In genomic region chr11:114170226-114170625, GRCh38 we compare ENCODE assay signal across 17 cellular contexts.
DNase-seq lines count a peak whose midpoint lies in the region; ATAC-seq, FAIRE-seq and TF ChIP-seq lines count a peak whose summit lies in the region.
"Had no signal": no experiment of that assay in that cellular context is flagged by ENCODE, and none has a peak within 500 bp of the region (broad histone marks: within the 10 kb centered on the region; RNA-seq: fewer than 3 reads in every experiment).

No MANE protein-coding gene starts in this region.

- H3K9me3 Mint-ChIP-seq in brain: peaks cover 0 to 3% (median 0%) of the 10 kb centered on the region in 5 experiments
- H3K9me3 Mint-ChIP-seq in stimulated activated naive B cell treated with anti-CD40 and anti-IgM and Interleukin-4, amounts not matched to agents 10 μg/mL and 1 μg/mL and 100 μg/mL, for 72 hours: no peaks in the 10 kb centered on the region
- H3K9me3 Mint-ChIP-seq: stimulated activated naive CD8-positive, alpha-beta T cell treated with anti-CD3 and anti-CD28 coated beads, Interleukin-15, Interleukin-2, amounts not matched to agents 100 ng/mL and 50 ng/mL, for 24 hours had no signal

- peaks cover 97% of the 10 kb centered on the region for H3K4me1 Mint-ChIP-seq in brain
- H3K4me1 Mint-ChIP-seq in stimulated activated naive B cell treated with anti-CD40 and anti-IgM and Interleukin-4, amounts not matched to agents 10 μg/mL and 1 μg/mL and 100 μg/mL, for 72 hours: peaks cover 63 to 89% of the 10 kb centered on the region in 2 donors

- ATAC-seq in esophagus mucosa: no peak
- no peak for ATAC-seq in stimulated activated naive B cell treated with anti-CD40 and anti-IgM and Interleukin-4, amounts not matched to agents 10 μg/mL and 1 μg/mL and 100 μg/mL, for 72 hours (replicated peaks)
- ATAC-seq: left colon had no signal

- FAIRE-seq in H54 (lab: Jason Lieb, UNC): no peak
- FAIRE-seq: small intestine had no signal

- H3K4me3 Mint-ChIP-seq in brain: peak overlapping the region in 1 of 5 experiments; percentile 40
- no peak overlapping the region for H3K4me3 Mint-ChIP-seq in stimulated activated naive B cell treated with anti-CD40 and anti-IgM and Interleukin-4, amounts not matched to agents 10 μg/mL and 1 μg/mL and 100 μg/mL, for 72 hours
- H3K4me3 Mint-ChIP-seq: stimulated activated naive CD8-positive, alpha-beta T cell treated with anti-CD3 and anti-CD28 coated beads, Interleukin-15, Interleukin-2, amounts not matched to agents 100 ng/mL and 50 ng/mL, for 24 hours had no signal

- H3K4me1 ChIP-seq in muscle layer of colon (ENCODE audit: insufficient read depth, low read length) (peaks cover 100% of the 10 kb centered on the region), testis (peaks cover 90% of the 10 kb centered on the region)

- peaks cover 11% of the 10 kb centered on the region for H3K27me3 Mint-ChIP-seq in brain
- H3K27me3 Mint-ChIP-seq in stimulated activated naive B cell treated with anti-CD40 and anti-IgM and Interleukin-4, amounts not matched to agents 10 μg/mL and 1 μg/mL and 100 μg/mL, for 72 hours: no peaks in the 10 kb centered on the region
- H3K27me3 Mint-ChIP-seq: stimulated activated naive CD8-positive, alpha-beta T cell treated with anti-CD3 and anti-CD28 coated beads, Interleukin-15, Interleukin-2, amounts not matched to agents 100 ng/mL and 50 ng/mL, for 24 hours had no signal

- TF ChIP-seq CTCF in HL-60 (IDR thresholded peaks at IDR 0.05; ENCODE audit: insufficient read depth, low read length) (no peak), brain (conservative IDR thresholded peaks at IDR 0.05) (no peak), testis (IDR thresholded peaks at IDR 0.05) (no peak)

- peak overlapping the region in 4 of 5 experiments; percentile 36 to 94 (median 50) for H3K27ac Mint-ChIP-seq in brain
- no peak overlapping the region for H3K27ac Mint-ChIP-seq in stimulated activated naive B cell treated with anti-CD40 and anti-IgM and Interleukin-4, amounts not matched to agents 10 μg/mL and 1 μg/mL and 100 μg/mL, for 72 hours
- H3K27ac Mint-ChIP-seq: stimulated activated naive CD8-positive, alpha-beta T cell treated with anti-CD3 and anti-CD28 coated beads, Interleukin-15, Interleukin-2, amounts not matched to agents 100 ng/mL and 50 ng/mL, for 24 hours had no signal

- H3K4me3 ChIP-seq in HL-60 (replicated peaks; ENCODE audit: insufficient read depth, low read length): no peak overlapping the region
- H3K4me3 ChIP-seq in muscle layer of colon (ENCODE audit: low read depth in 1 of 2, low read length in 2 of 2): no peak overlapping the region
- no peak overlapping the region for H3K4me3 ChIP-seq in testis

- TF ChIP-seq POLR2A in testis (IDR thresholded peaks at IDR 0.05) (no peak), H54 (IDR thresholded peaks at IDR 0.05; ENCODE audit: low read depth, low read length) (no peak)

- H3K27me3 ChIP-seq in HL-60 (ENCODE audit: insufficient read depth, poor library complexity, severe bottlenecking) (no peaks in the 10 kb centered on the region), muscle layer of colon (ENCODE audit: control insufficient read depth in 1 of 2, insufficient read depth in 2 of 2, low read length in 2 of 2) (no peaks in the 10 kb centered on the region), testis (no peaks in the 10 kb centered on the region)
- H3K27me3 ChIP-seq: neutrophil had no signal

- DNase-seq in HL-60 (ENCODE audit: low read depth in 1 of 2, low spot score in 1 of 2) (no peak), testis (no peak), LoVo (ENCODE audit: low spot score) (no peak), H54 (ENCODE audit: insufficient read length, low spot score) (no peak)
- no peak for DNase-seq in stimulated activated naive B cell treated with anti-CD40 and anti-IgM and Interleukin-4, amounts not matched to agents 10 μg/mL and 1 μg/mL and 100 μg/mL, for 72 hours
- DNase-seq: BE2C, head of caudate nucleus, KG1, left colon, NCI-H1436 treated with DMSO at 0.1 percent for 48 hours, OCI-M1, small intestine had no signal

- H3K9me3 ChIP-seq in muscle layer of colon (ENCODE audit: low read length) (no peaks in the 10 kb centered on the region), testis (no peaks in the 10 kb centered on the region)
- H3K9me3 ChIP-seq: BE2C, neutrophil had no signal

- 87 to 88% methylated on average over 10 of the region's 10 CpGs for WGBS in testis, 2 donors

- H3K9ac ChIP-seq in muscle layer of colon (ENCODE audit: low read length): no peak overlapping the region

- H3K27ac ChIP-seq in HL-60 (replicated peaks): peak overlapping the region; percentile 44; the same call in 1 of the 2 replicates
- peak overlapping the region; percentile 59 for H3K27ac ChIP-seq in muscle layer of colon (ENCODE audit: low read depth, low read length)
- H3K27ac ChIP-seq in testis: peak overlapping the region; percentile 98 to 99
- H3K27ac ChIP-seq: neutrophil had no signal

- no peaks in the 10 kb centered on the region for H3K36me3 ChIP-seq in muscle layer of colon (ENCODE audit: insufficient read depth, low read length)
- H3K36me3 ChIP-seq in testis (ENCODE audit: low read depth, missing control alignments): no peaks in the 10 kb centered on the region
- H3K36me3 ChIP-seq: BE2C, neutrophil had no signal

- intact Hi-C loops in testis (cut with DNase I; ENCODE audit: low total_unique reads): no loop called here

- H3K36me3 Mint-ChIP-seq in brain: no peaks in the 10 kb centered on the region
- H3K36me3 Mint-ChIP-seq in stimulated activated naive B cell treated with anti-CD40 and anti-IgM and Interleukin-4, amounts not matched to agents 10 μg/mL and 1 μg/mL and 100 μg/mL, for 72 hours: no peaks in the 10 kb centered on the region

Comparison
In these comparisons a context has a peak if more than half of its experiments do, and no peak if none do; other contexts are left out.
1. H3K27ac ChIP-seq: peak in every context shown above with its lines; median percentile 98 in testis; 59 in muscle layer of colon; 44 in HL-60.